ENCODE assay signal across 16 cellular contexts in the genomic region with DNA sequence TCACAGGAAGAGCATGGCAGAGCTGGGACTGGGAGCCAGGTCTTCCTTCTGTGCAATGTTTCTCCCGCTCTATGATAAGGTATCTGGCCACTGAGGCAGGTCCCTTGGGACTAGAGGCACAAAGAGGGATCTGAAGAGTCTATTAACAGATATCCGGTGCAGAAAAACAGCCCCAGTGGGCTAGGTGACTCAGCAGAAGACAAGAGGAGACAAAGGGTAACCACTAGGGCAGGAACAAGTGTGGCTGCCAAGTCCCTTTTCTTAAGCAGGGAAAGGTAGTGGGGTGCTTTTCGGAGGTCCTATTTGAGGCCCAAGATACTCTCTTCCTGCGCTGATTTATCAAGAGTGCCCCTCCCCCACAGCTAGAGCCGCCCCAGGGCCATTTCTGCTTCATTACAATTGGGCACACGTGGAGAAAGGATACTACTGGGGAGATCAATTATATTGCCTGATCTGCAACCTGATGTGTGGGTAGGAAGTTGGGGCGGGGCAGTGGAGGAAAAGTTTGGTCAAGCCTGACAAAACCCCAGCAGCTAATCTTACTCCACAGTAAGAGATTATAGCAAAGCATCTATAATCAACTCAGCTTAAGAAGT. TPM values are rescaled to one million over a fixed set of nuclear protein-coding genes. Genes with fewer than 3 reads are reported as not detected.
DNase-seq lines count a peak whose midpoint lies in the region; ATAC-seq, FAIRE-seq and TF ChIP-seq lines count a peak whose summit lies in the region.
"Had no signal": no experiment of that assay in that cellular context is flagged by ENCODE, and none has a peak within 500 bp of the region (broad histone marks: within the 10 kb centered on the region; RNA-seq: fewer than 3 reads in every experiment).

A gene with protein sequence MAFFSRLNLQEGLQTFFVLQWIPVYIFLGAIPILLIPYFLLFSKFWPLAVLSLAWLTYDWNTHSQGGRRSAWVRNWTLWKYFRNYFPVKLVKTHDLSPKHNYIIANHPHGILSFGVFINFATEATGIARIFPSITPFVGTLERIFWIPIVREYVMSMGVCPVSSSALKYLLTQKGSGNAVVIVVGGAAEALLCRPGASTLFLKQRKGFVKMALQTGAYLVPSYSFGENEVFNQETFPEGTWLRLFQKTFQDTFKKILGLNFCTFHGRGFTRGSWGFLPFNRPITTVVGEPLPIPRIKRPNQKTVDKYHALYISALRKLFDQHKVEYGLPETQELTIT (plus strand): TSS at position 546 of the 596 bp plus-strand sequence. CDS start 100 bp downstream, outside the sequence.

- no peaks in the 10 kb centered on the region for H3K9me1 ChIP-seq in K562 (ENCODE audit: control insufficient read depth, insufficient read depth, low read length)

- no peaks in the 10 kb centered on the region for H3K9me3 ChIP-seq in K562 (replicated peaks; ENCODE audit: control insufficient read depth, insufficient read depth, low read depth, low read length)
- H3K9me3 ChIP-seq: mucosa of descending colon had no signal

- H4K20me1 ChIP-seq in K562 (replicated peaks; ENCODE audit: control insufficient read depth, insufficient read depth, low read length) = no peaks in the 10 kb centered on the region

- H3K4me1 ChIP-seq in K562 (replicated peaks in 1 of 2; ENCODE audit: control insufficient read depth in 2 of 2, insufficient read depth in 2 of 2, low read length in 2 of 2) = peaks cover 4 to 24% of the 10 kb centered on the region in 2 experiments; a peak in 2 of 5 replicates

- H3K27me3 ChIP-seq in K562 (ENCODE audit: control insufficient read depth in 2 of 2, insufficient read depth in 2 of 2, low read length in 2 of 2) = no peaks in the 10 kb centered on the region
- H3K27me3 ChIP-seq: hepatocyte had no signal

- peak within 1 kb of the TSS; percentile 46 for H3K4me2 ChIP-seq in K562 (ENCODE audit: insufficient read depth, low read length)
- H3K4me2 ChIP-seq: hepatocyte had no signal

- no peaks in the 10 kb centered on the region for H3K36me3 Mint-ChIP-seq in activated T-helper 2 cell treated with anti-CD3 and anti-CD28 coated beads, Interferon-gamma antibody, Interleukin-2, Interleukin-4, amounts not matched to agents 10 μg/mL and 5 μg/mL and 100 μg/mL, durations not matched to agents 14 hours and 24 hours and 36 hours (ENCODE audit: low read depth)

- FAIRE-seq in K562 (lab: Jason Lieb, UNC) = peak; percentile 82

- DNase-seq in NCI-H2107 treated with DMSO at 0.1 percent for 48 hours (lab: John Stamatoyannopoulos, UW; ENCODE audit: unreplicated experiment) (peak; percentile 19), NCI-H2107 (lab: John Stamatoyannopoulos, UW) (no peak), K562 (ENCODE audit: extremely low read depth in 1 of 4, low spot score in 3 of 4) (peak; percentile 15 to 58 (median 31)), G401 (ENCODE audit: low spot score) (no peak), NCI-H146 (lab: John Stamatoyannopoulos, UW) (no peak)
- DNase-seq in activated T-helper 2 cell treated with anti-CD3 and anti-CD28 coated beads, Interferon-gamma antibody, Interleukin-2, Interleukin-4, amounts not matched to agents 10 μg/mL and 5 μg/mL and 100 μg/mL, durations not matched to agents 14 hours and 24 hours and 36 hours (ENCODE audit: low spot score) = no peak
- DNase-seq: 8988T; mucosa of descending colon; NCI-H2029 treated with DMSO at 0.1 percent for 48 hours; stimulated activated naive CD8-positive, alpha-beta T cell treated with anti-CD3 and anti-CD28 coated beads, Interleukin-15, amount 100 ng/mL, for 72 hours had no signal

- TF ChIP-seq RAD21 in K562 (CRISPR knock-in tag; conservative IDR thresholded peaks at IDR 0.05 in 1 of 2, IDR thresholded peaks at IDR 0.05 in 1 of 2) = no peak

- H3K4me1 Mint-ChIP-seq in activated T-helper 2 cell treated with anti-CD3 and anti-CD28 coated beads, Interferon-gamma antibody, Interleukin-2, Interleukin-4, amounts not matched to agents 10 μg/mL and 5 μg/mL and 100 μg/mL, durations not matched to agents 14 hours and 24 hours and 36 hours (ENCODE audit: low read depth) = peaks cover 13% of the 10 kb centered on the region

- H3K27me3 Mint-ChIP-seq in activated T-helper 2 cell treated with anti-CD3 and anti-CD28 coated beads, Interferon-gamma antibody, Interleukin-2, Interleukin-4, amounts not matched to agents 10 μg/mL and 5 μg/mL and 100 μg/mL, durations not matched to agents 14 hours and 24 hours and 36 hours (ENCODE audit: low read depth) = peaks cover 3% of the 10 kb centered on the region
- H3K27me3 Mint-ChIP-seq: stimulated activated naive CD8-positive, alpha-beta T cell treated with anti-CD3 and anti-CD28 coated beads, Interleukin-15, amount 100 ng/mL, for 72 hours had no signal

- POLR2A ChIA-PET in K562 (lab: Yijun Ruan, JAX) = interaction anchor here (0.6 kb wide), 1 partner anchor 442 kb away, joined by 4 read pairs; no protein-coding TSS in a partner anchor

- no TSS peak for BruUV-seq in K562 (replicated peaks; lab: Mats Ljungman, UMichigan)

- peak within 1 kb of the TSS; percentile 79 for H2AFZ ChIP-seq in K562 (ENCODE audit: low read depth, low read length)
- H2AFZ ChIP-seq: hepatocyte had no signal

- no peak within 1 kb of the TSS for H3K4me3 ChIP-seq in K562
- H3K4me3 ChIP-seq: coronary artery, hepatocyte, mucosa of descending colon had no signal

- no peak within 1 kb of the TSS for H3K27ac Mint-ChIP-seq in activated T-helper 2 cell treated with anti-CD3 and anti-CD28 coated beads, Interferon-gamma antibody, Interleukin-2, Interleukin-4, amounts not matched to agents 10 μg/mL and 5 μg/mL and 100 μg/mL, durations not matched to agents 14 hours and 24 hours and 36 hours
- H3K27ac Mint-ChIP-seq: activated T-helper 1 cell treated with anti-CD3 and anti-CD28 coated beads, Interleukin-12 subunit alpha, Interleukin-12 subunit beta, Interleukin-2, Interleukin-4 antibody, amounts not matched to agents 30 ng/mL and 10 ng/mL and 1 ng/mL, durations not matched to agents 14 hours and 24 hours and 36 hours; stimulated activated naive CD8-positive, alpha-beta T cell treated with anti-CD3 and anti-CD28 coated beads, Interleukin-15, amount 100 ng/mL, for 72 hours had no signal

- in situ Hi-C loops in K562 (cut with MboI) (no loop called here), G401 (cut with HindIII; ENCODE audit: low sequenced_read_pairs) (no loop called here)

- no peaks in the 10 kb centered on the region for H3K79me2 ChIP-seq in K562 (ENCODE audit: control insufficient read depth, insufficient read depth, low read length)
- H3K79me2 ChIP-seq: hepatocyte had no signal

- H3K9me3 Mint-ChIP-seq in activated T-helper 2 cell treated with anti-CD3 and anti-CD28 coated beads, Interferon-gamma antibody, Interleukin-2, Interleukin-4, amounts not matched to agents 10 μg/mL and 5 μg/mL and 100 μg/mL, durations not matched to agents 14 hours and 24 hours and 36 hours = no peaks in the 10 kb centered on the region
- H3K9me3 Mint-ChIP-seq: activated T-helper 1 cell treated with anti-CD3 and anti-CD28 coated beads, Interleukin-12 subunit alpha, Interleukin-12 subunit beta, Interleukin-2, Interleukin-4 antibody, amounts not matched to agents 30 ng/mL and 10 ng/mL and 1 ng/mL, durations not matched to agents 14 hours and 24 hours and 36 hours; stimulated activated naive CD8-positive, alpha-beta T cell treated with anti-CD3 and anti-CD28 coated beads, Interleukin-15, amount 100 ng/mL, for 72 hours had no signal

- TF ChIP-seq POLR2A in K562 (conservative IDR thresholded peaks at IDR 0.05) = no peak

- CTCF ChIA-PET in K562 (lab: Yijun Ruan, JAX; ENCODE audit: low intra/inter-chr PET ratio) = no interaction called here

- 6% methylated on average over 7 of the region's 7 CpGs for WGBS in K562 (ENCODE audit: insufficient coverage, low coverage, missing lambda C conversion rate)

- peak within 1 kb of the TSS; percentile 67 for H3K27ac ChIP-seq in K562 (ENCODE audit: extremely low read depth, low read depth, low read length)
- H3K27ac ChIP-seq: coronary artery, hepatocyte had no signal

- H3K9ac ChIP-seq in K562 (ENCODE audit: insufficient read depth in 1 of 2, low read depth in 2 of 2, low read length in 2 of 2) = peak within 1 kb of the TSS in 1 of 2 experiments; percentile 20; a peak in 3 of 4 replicates

- no peak within 1 kb of the TSS for H3K4me3 Mint-ChIP-seq in activated T-helper 2 cell treated with anti-CD3 and anti-CD28 coated beads, Interferon-gamma antibody, Interleukin-2, Interleukin-4, amounts not matched to agents 10 μg/mL and 5 μg/mL and 100 μg/mL, durations not matched to agents 14 hours and 24 hours and 36 hours (ENCODE audit: low read depth)
- H3K4me3 Mint-ChIP-seq: activated T-helper 1 cell treated with anti-CD3 and anti-CD28 coated beads, Interleukin-12 subunit alpha, Interleukin-12 subunit beta, Interleukin-2, Interleukin-4 antibody, amounts not matched to agents 30 ng/mL and 10 ng/mL and 1 ng/mL, durations not matched to agents 14 hours and 24 hours and 36 hours had no signal

- ATAC-seq in GM21576 (IDR thresholded peaks at IDR 0.05; ENCODE audit: unreplicated experiment) = peak; percentile 82
- peak; percentile 41 for ATAC-seq in HG03575 (IDR thresholded peaks at IDR 0.05; ENCODE audit: extremely low read depth, insufficient number of reproducible peaks, low FRiP score, unreplicated experiment)
- peak; percentile 72 for ATAC-seq in K562
- ATAC-seq: mucosa of descending colon; stimulated activated naive CD8-positive, alpha-beta T cell treated with anti-CD3 and anti-CD28 coated beads, Interleukin-15, amount 100 ng/mL, for 72 hours had no signal

- intact Hi-C loops in K562 (cut with micrococcal nuclease) = no loop called here
- intact Hi-C loops in activated T-helper 2 cell treated with anti-CD3 and anti-CD28 coated beads, Interferon-gamma antibody, Interleukin-2, Interleukin-4, amounts not matched to agents 10 μg/mL and 5 μg/mL and 100 μg/mL, durations not matched to agents 14 hours and 24 hours and 36 hours (cut with micrococcal nuclease) = no loop called here

- no peaks in the 10 kb centered on the region for H3K36me3 ChIP-seq in K562 (ENCODE audit: control insufficient read depth, insufficient read depth, low read length)

- TF ChIP-seq EP300 in K562 (IDR thresholded peaks at IDR 0.05; ENCODE audit: low read length) = no peak

- no peak for TF ChIP-seq CTCF in K562 (IDR thresholded peaks at IDR 0.05 in 2 of 3, conservative IDR thresholded peaks at IDR 0.05 in 1 of 3; ENCODE audit: insufficient read depth in 2 of 3, low read depth in 1 of 3, low read length in 3 of 3)

RNA-seq across cellular contexts. Expression of the gene that starts here (rescaled TPM):
- not detected in 2 replicates for total RNA-seq in K562 (2011; cell fraction: chromatin; rRNA removed; ENCODE audit: low replicate concordance)
- not detected in 2 replicates for total RNA-seq in K562 (2011; cell fraction: nucleolus; rRNA removed)
- not detected in 2 replicates for total RNA-seq in K562 (2011; cell fraction: nucleoplasm; rRNA removed)
- total RNA-seq in K562 (2014; rRNA removed) = not detected in 2 replicates
- total RNA-seq in K562 (2014; rRNA removed; fragmentation: Illumina TruSeq; extraction: Trizol) = not detected in 2 replicates
- total RNA-seq in K562 (2015; rRNA removed; fragmentation: Illumina TruSeq; extraction: Trizol) = not detected in 2 replicates
- not detected in 2 replicates for total RNA-seq in K562 (2021)
- not detected in 2 replicates for polyA plus RNA-seq in K562 (2011; rRNA removed)
- not detected in 2 replicates for polyA plus RNA-seq in K562 (2011; cell fraction: cytosol; rRNA removed)
- not detected in 2 replicates for polyA plus RNA-seq in K562 (2011; cell fraction: nucleus; rRNA removed)
- polyA plus RNA-seq in K562 (2012) = not detected in 2 replicates
- not detected in 2 replicates for polyA plus RNA-seq in K562 (2014; fragmentation: Illumina TruSeq; extraction: Trizol)
- polyA plus RNA-seq in K562 (2014; fragmentation: Nextera tagmentation; extraction: Ambion mirVana) = not detected
- not detected in 2 replicates for polyA plus RNA-seq in K562 (2014; rRNA removed)
- not detected in 2 replicates for polyA minus RNA-seq in K562 (2011; rRNA and poly(A)+ RNA removed)
- polyA minus RNA-seq in K562 (2011; cell fraction: cytosol; rRNA and poly(A)+ RNA removed) = not detected in 2 replicates
- not detected in 2 replicates for polyA minus RNA-seq in K562 (2011; cell fraction: nucleus; rRNA and poly(A)+ RNA removed)
- total RNA-seq in G401 (2014; rRNA removed; shearing (Covaris generic)) = not detected in 2 replicates
- not detected in 2 replicates for total RNA-seq in activated T-helper 2 cell treated with anti-CD3 and anti-CD28 coated beads, Interferon-gamma antibody, Interleukin-2, Interleukin-4, amounts not matched to agents 10 μg/mL and 5 μg/mL and 100 μg/mL, durations not matched to agents 14 hours and 24 hours and 36 hours
- total RNA-seq: activated T-helper 1 cell treated with anti-CD3 and anti-CD28 coated beads, Interleukin-12 subunit alpha, Interleukin-12 subunit beta, Interleukin-2, Interleukin-4 antibody, amounts not matched to agents 30 ng/mL and 10 ng/mL and 1 ng/mL, durations not matched to agents 14 hours and 24 hours and 36 hours; hepatocyte; mucosa of descending colon; T-helper 1 cell treated with Interleukin-12 subunit alpha and Interleukin-12 subunit beta and Interleukin-4 antibody, amounts not matched to agents 30 ng/mL and 1 ng/mL, for 36 hours had no signal
- polyA plus RNA-seq: hepatocyte had no signal

Comparison
In these comparisons a context has a peak if more than half of its experiments do, and no peak if none do; other contexts are left out.
1. Peak in DNase-seq, ATAC-seq, H3K27ac ChIP-seq and H3K4me2 ChIP-seq in K562; RNA of the gene not detected or under 1 TPM.